8 cellular contexts compared by ENCODE assay signal in the genomic region with DNA sequence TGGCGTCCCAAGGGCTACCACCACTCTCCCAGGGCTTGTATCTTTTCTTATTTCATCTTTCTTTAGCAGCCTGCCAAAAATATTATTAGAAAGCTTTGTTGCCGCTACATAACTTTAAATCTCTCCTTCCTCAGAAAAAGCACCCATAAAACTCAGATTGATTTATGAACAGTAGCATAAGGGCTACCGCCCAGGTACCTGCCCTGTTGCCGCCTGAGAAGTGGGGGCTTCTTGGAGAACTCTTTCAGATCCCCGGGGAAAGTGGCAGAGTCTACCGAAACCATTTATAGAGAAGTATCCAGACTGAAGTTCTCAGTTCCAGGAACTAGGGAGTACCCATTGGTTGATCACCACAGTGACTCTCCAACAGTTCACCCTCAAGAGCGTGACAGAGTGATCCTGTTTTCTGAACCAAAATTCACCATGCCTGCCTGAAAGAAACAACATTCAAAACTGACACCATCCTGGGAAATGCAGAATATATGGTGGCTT. TPM values are rescaled to one million over a fixed set of nuclear protein-coding genes. Genes with fewer than 3 reads are reported as not detected.
DNase-seq lines count a peak whose midpoint lies in the region; ATAC-seq lines count a peak whose summit lies in the region.

No MANE protein-coding gene starts in this region.

- no peak for ATAC-seq in activated CD8-positive, alpha-beta memory T cell treated with anti-CD3 and anti-CD28 coated beads, Interleukin-2, amount 10 ng/mL, durations not matched to agents 7 days and 5 days
- no peak for ATAC-seq in activated T-cell treated with anti-CD3 and anti-CD28 coated beads, Interleukin-2, amount 50 U/mL, for 72 hours (replicated peaks in 1 of 2)
- ATAC-seq in stimulated activated naive B cell treated with anti-CD40 and anti-IgM and Interleukin-4, amounts not matched to agents 10 μg/mL and 1 μg/mL and 100 μg/mL, for 72 hours (replicated peaks): peak; percentile 47 to 56
- no peak for ATAC-seq in GM21737 (IDR thresholded peaks at IDR 0.05; ENCODE audit: unreplicated experiment)

- H3K4me1 ChIP-seq in iPS-18a (ENCODE audit: control insufficient read depth, low read depth, low read length): peaks cover 3% of the 10 kb centered on the region

- H3K9me3 ChIP-seq in iPS-18a (ENCODE audit: control insufficient read depth, low read depth, low read length): no peaks in the 10 kb centered on the region

- H3K36me3 ChIP-seq in iPS-18a (ENCODE audit: control insufficient read depth, low read depth, low read length): no peaks in the 10 kb centered on the region

- H3K9ac ChIP-seq in iPS-18a (ENCODE audit: low read length): peak overlapping the region; percentile 32

- peak overlapping the region; percentile 93 for H3K27ac Mint-ChIP-seq in activated CD8-positive, alpha-beta memory T cell treated with anti-CD3 and anti-CD28 coated beads, Interleukin-2, amount 10 ng/mL, durations not matched to agents 7 days and 5 days
- H3K27ac Mint-ChIP-seq in activated T-cell treated with anti-CD3 and anti-CD28 coated beads, Interleukin-2, amount 50 U/mL, for 72 hours: peak overlapping the region; percentile 99
- peak overlapping the region; percentile 100 for H3K27ac Mint-ChIP-seq in stimulated activated naive B cell treated with anti-CD40 and anti-IgM and Interleukin-4, amounts not matched to agents 10 μg/mL and 1 μg/mL and 100 μg/mL, for 72 hours

- H3K27me3 Mint-ChIP-seq in activated CD8-positive, alpha-beta memory T cell treated with anti-CD3 and anti-CD28 coated beads, Interleukin-2, amount 10 ng/mL, durations not matched to agents 7 days and 5 days: no peaks in the 10 kb centered on the region
- H3K27me3 Mint-ChIP-seq in activated T-cell treated with anti-CD3 and anti-CD28 coated beads, Interleukin-2, amount 50 U/mL, for 72 hours (ENCODE audit: low read depth): no peaks in the 10 kb centered on the region
- H3K27me3 Mint-ChIP-seq in stimulated activated naive B cell treated with anti-CD40 and anti-IgM and Interleukin-4, amounts not matched to agents 10 μg/mL and 1 μg/mL and 100 μg/mL, for 72 hours: no peaks in the 10 kb centered on the region

- H3K4me3 Mint-ChIP-seq in activated CD8-positive, alpha-beta memory T cell treated with anti-CD3 and anti-CD28 coated beads, Interleukin-2, amount 10 ng/mL, durations not matched to agents 7 days and 5 days: peak overlapping the region; percentile 97
- peak overlapping the region; percentile 90 to 92 for H3K4me3 Mint-ChIP-seq in activated T-cell treated with anti-CD3 and anti-CD28 coated beads, Interleukin-2, amount 50 U/mL, for 72 hours
- peak overlapping the region; percentile 91 to 100 for H3K4me3 Mint-ChIP-seq in stimulated activated naive B cell treated with anti-CD40 and anti-IgM and Interleukin-4, amounts not matched to agents 10 μg/mL and 1 μg/mL and 100 μg/mL, for 72 hours

- H3K36me3 Mint-ChIP-seq in activated CD8-positive, alpha-beta memory T cell treated with anti-CD3 and anti-CD28 coated beads, Interleukin-2, amount 10 ng/mL, durations not matched to agents 7 days and 5 days: peaks cover 25% of the 10 kb centered on the region
- H3K36me3 Mint-ChIP-seq in activated T-cell treated with anti-CD3 and anti-CD28 coated beads, Interleukin-2, amount 50 U/mL, for 72 hours (ENCODE audit: insufficient read depth in 2 of 2): peaks cover 15 to 17% of the 10 kb centered on the region in 2 donors
- H3K36me3 Mint-ChIP-seq in stimulated activated naive B cell treated with anti-CD40 and anti-IgM and Interleukin-4, amounts not matched to agents 10 μg/mL and 1 μg/mL and 100 μg/mL, for 72 hours: peaks cover 17 to 34% of the 10 kb centered on the region in 2 donors

- no peaks in the 10 kb centered on the region for H3K9me3 Mint-ChIP-seq in activated CD8-positive, alpha-beta memory T cell treated with anti-CD3 and anti-CD28 coated beads, Interleukin-2, amount 10 ng/mL, durations not matched to agents 7 days and 5 days (ENCODE audit: low read depth)
- no peaks in the 10 kb centered on the region for H3K9me3 Mint-ChIP-seq in activated T-cell treated with anti-CD3 and anti-CD28 coated beads, Interleukin-2, amount 50 U/mL, for 72 hours
- H3K9me3 Mint-ChIP-seq in stimulated activated naive B cell treated with anti-CD40 and anti-IgM and Interleukin-4, amounts not matched to agents 10 μg/mL and 1 μg/mL and 100 μg/mL, for 72 hours: no peaks in the 10 kb centered on the region

- peak overlapping the region; percentile 78 for H3K4me3 ChIP-seq in iPS-18a (ENCODE audit: low read length)

- H3K27me3 ChIP-seq in iPS-18a (ENCODE audit: control insufficient read depth, insufficient read depth, low read length): peaks cover 25% of the 10 kb centered on the region

- CTCF ChIA-PET in activated CD8-positive, alpha-beta memory T cell treated with anti-CD3 and anti-CD28 coated beads, Interleukin-2, amount 10 ng/mL, durations not matched to agents 7 days and 5 days (lab: Charles Lee): interaction anchor here (0.6 to 2.0 kb wide), 7 partner anchors 11 to 181 kb away, joined by 3 to 6 read pairs (median 3); no protein-coding TSS in a partner anchor

- no peak for DNase-seq in activated CD8-positive, alpha-beta memory T cell treated with anti-CD3 and anti-CD28 coated beads, Interleukin-2, amount 10 ng/mL, durations not matched to agents 7 days and 5 days
- no peak for DNase-seq in activated CD8-positive, alpha-beta memory T cell treated with anti-CD3 and anti-CD28 coated beads, Interleukin-2, amount 50 U/mL, for 4 hours
- DNase-seq in activated T-cell treated with anti-CD3 and anti-CD28 coated beads, Interleukin-2, amount 50 U/mL, for 72 hours: peak in 1 of 2 donors; percentile 15
- DNase-seq in stimulated activated naive B cell treated with anti-CD40 and anti-IgM and Interleukin-4, amounts not matched to agents 10 μg/mL and 1 μg/mL and 100 μg/mL, for 72 hours: peak; percentile 49
- DNase-seq in NCI-H510A (lab: John Stamatoyannopoulos, UW) (no peak), GM19238 (ENCODE audit: insufficient read length, low spot score) (no peak)

- H3K27ac ChIP-seq in iPS-18a (ENCODE audit: low read length): no peak overlapping the region

- peaks cover 31% of the 10 kb centered on the region for H3K4me1 Mint-ChIP-seq in activated CD8-positive, alpha-beta memory T cell treated with anti-CD3 and anti-CD28 coated beads, Interleukin-2, amount 10 ng/mL, durations not matched to agents 7 days and 5 days
- H3K4me1 Mint-ChIP-seq in activated T-cell treated with anti-CD3 and anti-CD28 coated beads, Interleukin-2, amount 50 U/mL, for 72 hours (ENCODE audit: low read depth): peaks cover 40% of the 10 kb centered on the region
- H3K4me1 Mint-ChIP-seq in stimulated activated naive B cell treated with anti-CD40 and anti-IgM and Interleukin-4, amounts not matched to agents 10 μg/mL and 1 μg/mL and 100 μg/mL, for 72 hours: peaks cover 34 to 39% of the 10 kb centered on the region in 2 donors

RNA-seq across cellular contexts. Expression of a gene that starts 0.7 kb away (rescaled TPM):
- 10 to 100 TPM; 24.8 to 29.7 TPM for total RNA-seq in activated CD8-positive, alpha-beta memory T cell treated with anti-CD3 and anti-CD28 coated beads, Interleukin-2, amount 10 ng/mL, durations not matched to agents 7 days and 5 days
- 10 to 100 TPM; 38.4 to 51.5 TPM for total RNA-seq in activated T-cell treated with anti-CD3 and anti-CD28 coated beads, Interleukin-2, amount 50 U/mL, for 72 hours

Comparison
In these comparisons a context has a peak if more than half of its experiments do, and no peak if none do; other contexts are left out.
1. ATAC-seq: peak in stimulated activated naive B cell treated with anti-CD40 and anti-IgM and Interleukin-4, amounts not matched to agents 10 μg/mL and 1 μg/mL and 100 μg/mL, for 72 hours (2 of 2); none in activated CD8-positive, alpha-beta memory T cell treated with anti-CD3 and anti-CD28 coated beads, Interleukin-2, amount 10 ng/mL, durations not matched to agents 7 days and 5 days (single experiment), activated T-cell treated with anti-CD3 and anti-CD28 coated beads, Interleukin-2, amount 50 U/mL, for 72 hours (0 of 2) and GM21737 (single experiment).
2. Peak in every context shown above with its lines, with median percentiles within 50 percentile points of each other: H3K27ac Mint-ChIP-seq and H3K4me3 Mint-ChIP-seq.